In genomic region chr1:43529206-43529731, GRCh38 we compare ENCODE assay signal across 8 cellular contexts. TPM values are rescaled to one million over a fixed set of nuclear protein-coding genes. Genes with fewer than 3 reads are reported as not detected.
DNase-seq lines count a peak whose midpoint lies in the region; ATAC-seq, FAIRE-seq and TF ChIP-seq lines count a peak whose summit lies in the region.

No MANE protein-coding gene starts in this region.

- H3K4me3 Mint-ChIP-seq in activated naive CD4-positive, alpha-beta T cell treated with anti-CD3 and anti-CD28 coated beads, Interleukin-2, amount 10 ng/mL, durations not matched to agents 7 days and 5 days = no peak overlapping the region
- peak overlapping the region; percentile 45 for H3K4me3 Mint-ChIP-seq in glutamatergic neuron (ENCODE audit: unreplicated experiment)

- H3K36me3 ChIP-seq in pancreas (no peaks in the 10 kb centered on the region), transverse colon (no peaks in the 10 kb centered on the region)

- FAIRE-seq in pancreas (lab: Jason Lieb, UNC) = peak; percentile 86

- intact Hi-C loops in pancreas (cut with DNase I) = loop anchor here in 1 of 3 donors (10.0 kb wide), 1 partner anchor 96 kb away; no protein-coding TSS in a partner anchor
- intact Hi-C loops in transverse colon (cut with DNase I; ENCODE audit: low total_unique reads) = loop anchor here (5.0 to 10.0 kb wide), 2 partner anchors 118 to 516 kb away; no protein-coding TSS in a partner anchor

- 19 to 36% methylated on average over 11 of the region's 11 CpGs for WGBS in pancreas, 2 donors
- WGBS in transverse colon (ENCODE audit: low coverage in 1 of 2), 2 donors = 18 to 22% methylated on average over 5 to 11 of the region's 11 CpGs

- CTCF ChIA-PET in activated naive CD4-positive, alpha-beta T cell treated with anti-CD3 and anti-CD28 coated beads, Interleukin-2, amount 10 ng/mL, durations not matched to agents 7 days and 5 days (lab: Charles Lee) = interaction anchor here (0.6 to 2.2 kb wide), 7 partner anchors 9 to 519 kb away, joined by 3 to 24 read pairs (median 7); no protein-coding TSS in a partner anchor

- H3K9me3 ChIP-seq in pancreas (no peaks in the 10 kb centered on the region), transverse colon (no peaks in the 10 kb centered on the region)

- H3K27ac ChIP-seq in pancreas (no peak overlapping the region), transverse colon (peak overlapping the region; percentile 90 to 95 (median 92))

- TF ChIP-seq EP300 in transverse colon (IDR thresholded peaks at IDR 0.05; ENCODE audit: low read depth) = no peak

- H3K4me3 ChIP-seq in pancreas (no peak overlapping the region), transverse colon (no peak overlapping the region)

- H3K4me1 ChIP-seq in pancreas (peaks cover 0 to 16% (median 9%) of the 10 kb centered on the region in 3 donors), transverse colon (peaks cover 20 to 44% (median 37%) of the 10 kb centered on the region in 4 donors)

- DNase-seq in GM03348 (ENCODE audit: low spot score) (peak; percentile 90), NCI-H1092 treated with DMSO at 0.1 percent for 48 hours (lab: John Stamatoyannopoulos, UW) (peak; percentile 88), glutamatergic neuron (peak; percentile 89), pancreas (peak; percentile 75 to 96 (median 89)), transverse colon (peak; percentile 89)
- peak; percentile 84 for DNase-seq in activated naive CD4-positive, alpha-beta T cell treated with anti-CD3 and anti-CD28 coated beads, Interleukin-2, amount 10 ng/mL, durations not matched to agents 7 days and 5 days

- H3K27ac Mint-ChIP-seq in activated naive CD4-positive, alpha-beta T cell treated with anti-CD3 and anti-CD28 coated beads, Interleukin-2, amount 10 ng/mL, durations not matched to agents 7 days and 5 days = no peak overlapping the region
- no peak overlapping the region for H3K27ac Mint-ChIP-seq in glutamatergic neuron (ENCODE audit: unreplicated experiment)

- H3K36me3 Mint-ChIP-seq in activated naive CD4-positive, alpha-beta T cell treated with anti-CD3 and anti-CD28 coated beads, Interleukin-2, amount 10 ng/mL, durations not matched to agents 7 days and 5 days = peaks cover 4% of the 10 kb centered on the region
- peaks cover 3% of the 10 kb centered on the region for H3K36me3 Mint-ChIP-seq in glutamatergic neuron (ENCODE audit: unreplicated experiment)

- H3K4me1 Mint-ChIP-seq in activated naive CD4-positive, alpha-beta T cell treated with anti-CD3 and anti-CD28 coated beads, Interleukin-2, amount 10 ng/mL, durations not matched to agents 7 days and 5 days = peaks cover 16% of the 10 kb centered on the region
- peaks cover 26% of the 10 kb centered on the region for H3K4me1 Mint-ChIP-seq in glutamatergic neuron (ENCODE audit: low read depth, unreplicated experiment)

- TF ChIP-seq POLR2A in transverse colon (IDR thresholded peaks at IDR 0.05) = no peak

- in situ Hi-C loops in transverse colon (cut with MboI; ENCODE audit: low pct_ligation_motif_present in 1 of 4, low pct_unique_long_range_greater_than_20kb in 1 of 4, low sequenced_read_pairs in 3 of 4) = loop anchor here in 1 of 4 donors (25.0 kb wide), 1 partner anchor 408 kb away; the partner anchor contains the start of genes ARTN and IPO13

- no peaks in the 10 kb centered on the region for H3K9me3 Mint-ChIP-seq in activated naive CD4-positive, alpha-beta T cell treated with anti-CD3 and anti-CD28 coated beads, Interleukin-2, amount 10 ng/mL, durations not matched to agents 7 days and 5 days
- peaks cover 11% of the 10 kb centered on the region for H3K9me3 Mint-ChIP-seq in glutamatergic neuron (ENCODE audit: unreplicated experiment)

- TF ChIP-seq CTCF in glutamatergic neuron (IDR thresholded peaks at IDR 0.05; ENCODE audit: partially characterized antibody, unreplicated experiment) (peak; percentile 98), pancreas (IDR thresholded peaks at IDR 0.05) (peak; percentile 81 to 94 (median 90)), transverse colon (IDR thresholded peaks at IDR 0.05) (peak; percentile 92 to 99 (median 96))

- no peaks in the 10 kb centered on the region for H3K27me3 ChIP-seq in pancreas
- no peaks in the 10 kb centered on the region for H3K27me3 ChIP-seq in transverse colon

- H3K27me3 Mint-ChIP-seq in activated naive CD4-positive, alpha-beta T cell treated with anti-CD3 and anti-CD28 coated beads, Interleukin-2, amount 10 ng/mL, durations not matched to agents 7 days and 5 days = peaks cover 83% of the 10 kb centered on the region
- peaks cover 9% of the 10 kb centered on the region for H3K27me3 Mint-ChIP-seq in glutamatergic neuron (ENCODE audit: unreplicated experiment)

- ATAC-seq in SK-N-SH treated with all-trans-retinoic acid at 6 μM for 48 hours (peak; percentile 87), pancreas (peak; percentile 65 to 80 (median 74)), GM18861 (IDR thresholded peaks at IDR 0.05; ENCODE audit: unreplicated experiment) (no peak)

TF ChIP-seq in SK-N-SH treated with all-trans-retinoic acid at 6 μM for 48 hours, 23 proteins besides CTCF, POLR2A, EP300 and RAD21:
- TF ChIP-seq SNAI2 (CRISPR knock-in tag; IDR thresholded peaks at IDR 0.05) = no peak
- no peak for TF ChIP-seq ZNF70 (CRISPR knock-in tag; IDR thresholded peaks at IDR 0.05)
- no peak for TF ChIP-seq OSR1 (CRISPR knock-in tag; IDR thresholded peaks at IDR 0.05)
- no peak for TF ChIP-seq PPARA (CRISPR knock-in tag; IDR thresholded peaks at IDR 0.05; ENCODE audit: borderline replicate concordance)
- TF ChIP-seq POU6F1 (CRISPR knock-in tag; IDR thresholded peaks at IDR 0.05; ENCODE audit: borderline replicate concordance, low read depth) = no peak
- TF ChIP-seq ZFP3 (CRISPR knock-in tag; IDR thresholded peaks at IDR 0.05) = no peak
- TF ChIP-seq CSDC2 (CRISPR knock-in tag; IDR thresholded peaks at IDR 0.05) = no peak
- no peak for TF ChIP-seq TCF4 (CRISPR knock-in tag; IDR thresholded peaks at IDR 0.05; ENCODE audit: borderline replicate concordance)
- TF ChIP-seq ISL1 (CRISPR knock-in tag; IDR thresholded peaks at IDR 0.05) = no peak
- TF ChIP-seq ESRRG (CRISPR knock-in tag; IDR thresholded peaks at IDR 0.05) = no peak
- no peak for TF ChIP-seq TSHZ2 (CRISPR knock-in tag; IDR thresholded peaks at IDR 0.05)
- no peak for TF ChIP-seq GLIS3 (CRISPR knock-in tag; IDR thresholded peaks at IDR 0.05)
- TF ChIP-seq ZC3H10 (CRISPR knock-in tag; IDR thresholded peaks at IDR 0.05) = no peak
- no peak for TF ChIP-seq PATZ1 (CRISPR knock-in tag; IDR thresholded peaks at IDR 0.05; ENCODE audit: borderline replicate concordance)

RNA-seq across cellular contexts. Expression of gene PTPRF, which starts 1.4 kb away (rescaled TPM):
- total RNA-seq in glutamatergic neuron (ENCODE audit: unreplicated experiment) (171 TPM), pancreas (100 to 1,000 TPM in 5 of 6 donors, 10 to 100 TPM in 1; 89.2 to 210 (median 131) TPM), transverse colon (100 to 1,000 TPM; 278 to 549 (median 404) TPM)
- polyA plus RNA-seq in pancreas = 10 to 100 TPM; 42.9 to 44.6 TPM

Comparison
In these comparisons a context has a peak if more than half of its experiments do, and no peak if none do; other contexts are left out.
1. H3K27ac ChIP-seq: peak in transverse colon (4 of 4); none in pancreas (0 of 4).
2. Peak in every context shown above with its lines, with median percentiles within 50 percentile points of each other: DNase-seq and CTCF ChIP-seq.